In the genomic region with DNA sequence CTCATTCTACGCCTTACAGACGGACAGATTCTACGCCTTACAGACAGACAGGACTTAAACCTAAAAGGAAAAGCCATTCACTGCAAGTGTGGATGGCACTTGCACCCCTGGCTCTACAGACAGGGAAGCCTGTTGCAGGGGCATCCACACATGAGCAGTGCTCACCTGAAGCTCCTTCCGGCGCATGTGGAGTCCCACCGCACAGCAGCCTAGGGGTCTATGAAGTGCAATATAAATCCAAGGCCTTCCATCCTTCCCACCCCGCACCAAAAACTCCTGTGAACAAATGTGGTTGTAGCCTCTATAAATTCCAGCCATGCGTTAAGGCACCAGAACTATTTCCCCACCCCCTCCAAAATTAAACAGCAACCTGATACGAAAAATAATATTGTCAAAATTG, we compare ENCODE assay signal across 15 cellular contexts.
A peak's percentile ranks its signal among the peaks of the same experiment; 100 is the strongest.
DNase-seq lines count a peak whose midpoint lies in the region; ATAC-seq and TF ChIP-seq lines count a peak whose summit lies in the region.
"Had no signal": no experiment of that assay in that cellular context is flagged by ENCODE, and none has a peak within 500 bp of the region (broad histone marks: within the 10 kb centered on the region; RNA-seq: fewer than 3 reads in every experiment).

No MANE protein-coding gene starts in this region.

- no peak for ATAC-seq in activated CD8-positive, alpha-beta T cell treated with anti-CD3 and anti-CD28 coated beads for 36 hours
- no peak for ATAC-seq in activated CD8-positive, alpha-beta T cell treated with anti-CD3 and anti-CD28 coated beads, Interleukin-2, amount 10 ng/mL, durations not matched to agents 7 days and 5 days
- no peak for ATAC-seq in CD4-positive, CD25-positive, alpha-beta regulatory T cell (ENCODE audit: low read depth in 2 of 2)
- ATAC-seq in T-cell (replicated peaks in 1 of 4) (no peak), HG03108 (IDR thresholded peaks at IDR 0.05; ENCODE audit: unreplicated experiment) (no peak)
- no peak for ATAC-seq in naive thymus-derived CD4-positive, alpha-beta T cell
- ATAC-seq: Right ventricle myocardium inferior had no signal

- CTCF ChIA-PET in activated CD8-positive, alpha-beta T cell treated with anti-CD3 and anti-CD28 coated beads for 36 hours (lab: Charles Lee): interaction anchor here (1.1 to 3.2 kb wide), 4 partner anchors 13 to 437 kb away, joined by 3 to 35 read pairs (median 10); no protein-coding TSS in a partner anchor
- CTCF ChIA-PET in activated CD8-positive, alpha-beta T cell treated with anti-CD3 and anti-CD28 coated beads, Interleukin-2, amount 10 ng/mL, durations not matched to agents 7 days and 5 days (lab: Charles Lee): interaction anchor here (0.6 to 2.9 kb wide), 3 partner anchors 29 to 125 kb away, joined by 3 to 25 read pairs (median 13); no protein-coding TSS in a partner anchor
- CTCF ChIA-PET in T-cell (lab: Charles Lee): interaction anchor here (1.0 to 2.4 kb wide), 4 partner anchors 15 to 125 kb away, joined by 3 to 13 read pairs (median 9); no protein-coding TSS in a partner anchor
- CTCF ChIA-PET in naive thymus-derived CD4-positive, alpha-beta T cell (lab: Charles Lee): no interaction called here

- peaks cover 24% of the 10 kb centered on the region for H3K4me1 ChIP-seq in CD4-positive, CD25-positive, alpha-beta regulatory T cell (ENCODE audit: control insufficient read depth, insufficient read depth, low read length, poor library complexity, severe bottlenecking)
- H3K4me1 ChIP-seq in naive thymus-derived CD4-positive, alpha-beta T cell (ENCODE audit: control insufficient read depth in 2 of 2, insufficient read depth in 2 of 2, low read length in 2 of 2): peaks cover 3 to 22% of the 10 kb centered on the region in 2 donors

- no peak for TF ChIP-seq CTCF in activated CD8-positive, alpha-beta T cell treated with anti-CD3 and anti-CD28 coated beads for 36 hours (IDR thresholded peaks at IDR 0.05)

- peaks cover 76% of the 10 kb centered on the region for H3K36me3 ChIP-seq in CD4-positive, CD25-positive, alpha-beta regulatory T cell (ENCODE audit: control insufficient read depth, insufficient read depth, low read length)
- H3K36me3 ChIP-seq in naive thymus-derived CD4-positive, alpha-beta T cell (ENCODE audit: control insufficient read depth in 2 of 3, insufficient read depth in 3 of 3, low read length in 3 of 3): peaks cover 32 to 83% (median 38%) of the 10 kb centered on the region in 3 experiments

- no peak overlapping the region for H3K4me3 Mint-ChIP-seq in activated CD8-positive, alpha-beta T cell treated with anti-CD3 and anti-CD28 coated beads for 36 hours
- H3K4me3 Mint-ChIP-seq in activated CD8-positive, alpha-beta T cell treated with anti-CD3 and anti-CD28 coated beads, Interleukin-2, amount 10 ng/mL, durations not matched to agents 7 days and 5 days: no peak overlapping the region
- H3K4me3 Mint-ChIP-seq in CD4-positive, CD25-positive, alpha-beta regulatory T cell: peak overlapping the region in 2 of 4 donors; percentile 17 to 22
- H3K4me3 Mint-ChIP-seq in T-cell: no peak overlapping the region
- H3K4me3 Mint-ChIP-seq in naive thymus-derived CD4-positive, alpha-beta T cell: no peak overlapping the region

- DNase-seq in activated CD8-positive, alpha-beta T cell treated with anti-CD3 and anti-CD28 coated beads for 36 hours: no peak
- no peak for DNase-seq in activated CD8-positive, alpha-beta T cell treated with anti-CD3 and anti-CD28 coated beads, Interleukin-2, amount 10 ng/mL, durations not matched to agents 7 days and 5 days
- no peak for DNase-seq in CD4-positive, CD25-positive, alpha-beta regulatory T cell
- no peak for DNase-seq in T-cell
- no peak for DNase-seq in naive thymus-derived CD4-positive, alpha-beta T cell
- no peak for DNase-seq in stimulated activated CD4-positive, alpha-beta T cell treated with anti-CD3 and anti-CD28 coated beads, Interleukin-4, amount 100 ng/mL, for 24 hours
- DNase-seq: DMS79, IMR-90, NCI-H1417 treated with DMSO at 0.1 percent for 48 hours, NCI-H187 treated with DMSO at 0.1 percent for 48 hours, NCI-H2227 treated with DMSO at 0.1 percent for 48 hours, NCI-H510A treated with DMSO at 0.1 percent for 48 hours, NCI-H774 had no signal

- no peaks in the 10 kb centered on the region for H3K9me3 ChIP-seq in CD4-positive, CD25-positive, alpha-beta regulatory T cell (ENCODE audit: control insufficient read depth in 2 of 2, low read length in 2 of 2)
- H3K9me3 ChIP-seq in naive thymus-derived CD4-positive, alpha-beta T cell (ENCODE audit: control insufficient read depth in 2 of 3, low read length in 3 of 3): peaks cover 0 to 3% (median 0%) of the 10 kb centered on the region in 3 experiments

- POLR2A ChIA-PET in activated CD8-positive, alpha-beta T cell treated with anti-CD3 and anti-CD28 coated beads for 36 hours (lab: Charles Lee): no interaction called here
- POLR2A ChIA-PET in activated CD8-positive, alpha-beta T cell treated with anti-CD3 and anti-CD28 coated beads, Interleukin-2, amount 10 ng/mL, durations not matched to agents 7 days and 5 days (lab: Charles Lee): no interaction called here
- POLR2A ChIA-PET in T-cell (lab: Charles Lee): interaction anchor here in 1 of 2 donors (0.8 kb wide), 1 partner anchor 160 kb away, joined by 4 read pairs; no protein-coding TSS in a partner anchor
- POLR2A ChIA-PET in naive thymus-derived CD4-positive, alpha-beta T cell (lab: Charles Lee): no interaction called here

- peaks cover 13% of the 10 kb centered on the region for H3K4me1 Mint-ChIP-seq in activated CD8-positive, alpha-beta T cell treated with anti-CD3 and anti-CD28 coated beads for 36 hours (ENCODE audit: low read depth)
- peaks cover 9% of the 10 kb centered on the region for H3K4me1 Mint-ChIP-seq in activated CD8-positive, alpha-beta T cell treated with anti-CD3 and anti-CD28 coated beads, Interleukin-2, amount 10 ng/mL, durations not matched to agents 7 days and 5 days (ENCODE audit: low read depth)
- peaks cover 15 to 44% (median 31%) of the 10 kb centered on the region in 4 donors for H3K4me1 Mint-ChIP-seq in CD4-positive, CD25-positive, alpha-beta regulatory T cell
- H3K4me1 Mint-ChIP-seq in T-cell: peaks cover 11 to 27% (median 22%) of the 10 kb centered on the region in 3 donors
- peaks cover 5 to 20% (median 11%) of the 10 kb centered on the region in 7 donors for H3K4me1 Mint-ChIP-seq in naive thymus-derived CD4-positive, alpha-beta T cell

- H3K27ac Mint-ChIP-seq in activated CD8-positive, alpha-beta T cell treated with anti-CD3 and anti-CD28 coated beads for 36 hours: peak overlapping the region; percentile 30
- no peak overlapping the region for H3K27ac Mint-ChIP-seq in activated CD8-positive, alpha-beta T cell treated with anti-CD3 and anti-CD28 coated beads, Interleukin-2, amount 10 ng/mL, durations not matched to agents 7 days and 5 days
- peak overlapping the region in 2 of 3 donors; percentile 82 to 93 for H3K27ac Mint-ChIP-seq in CD4-positive, CD25-positive, alpha-beta regulatory T cell
- peak overlapping the region; percentile 33 to 50 for H3K27ac Mint-ChIP-seq in T-cell
- peak overlapping the region in 5 of 9 donors; percentile 6 to 53 (median 20) for H3K27ac Mint-ChIP-seq in naive thymus-derived CD4-positive, alpha-beta T cell

- no peaks in the 10 kb centered on the region for H3K27me3 ChIP-seq in CD4-positive, CD25-positive, alpha-beta regulatory T cell (ENCODE audit: control insufficient read depth, insufficient read depth, low read length)
- no peaks in the 10 kb centered on the region for H3K27me3 ChIP-seq in naive thymus-derived CD4-positive, alpha-beta T cell (ENCODE audit: control insufficient read depth in 2 of 2, insufficient read depth in 2 of 2, low read length in 2 of 2)

- H3K27ac ChIP-seq in CD4-positive, CD25-positive, alpha-beta regulatory T cell (ENCODE audit: insufficient read depth, low read length, poor library complexity, severe bottlenecking): no peak overlapping the region
- H3K27ac ChIP-seq in naive thymus-derived CD4-positive, alpha-beta T cell (ENCODE audit: low read depth, low read length): no peak overlapping the region

- H3K4me3 ChIP-seq in CD4-positive, CD25-positive, alpha-beta regulatory T cell (ENCODE audit: low read depth, low read length): no peak overlapping the region
- H3K4me3 ChIP-seq in naive thymus-derived CD4-positive, alpha-beta T cell (ENCODE audit: low read length): no peak overlapping the region

- H3K27me3 Mint-ChIP-seq in activated CD8-positive, alpha-beta T cell treated with anti-CD3 and anti-CD28 coated beads for 36 hours: no peaks in the 10 kb centered on the region
- no peaks in the 10 kb centered on the region for H3K27me3 Mint-ChIP-seq in activated CD8-positive, alpha-beta T cell treated with anti-CD3 and anti-CD28 coated beads, Interleukin-2, amount 10 ng/mL, durations not matched to agents 7 days and 5 days (ENCODE audit: low read depth)
- no peaks in the 10 kb centered on the region for H3K27me3 Mint-ChIP-seq in CD4-positive, CD25-positive, alpha-beta regulatory T cell
- no peaks in the 10 kb centered on the region for H3K27me3 Mint-ChIP-seq in T-cell
- no peaks in the 10 kb centered on the region for H3K27me3 Mint-ChIP-seq in naive thymus-derived CD4-positive, alpha-beta T cell

- peaks cover 88% of the 10 kb centered on the region for H3K36me3 Mint-ChIP-seq in activated CD8-positive, alpha-beta T cell treated with anti-CD3 and anti-CD28 coated beads for 36 hours (ENCODE audit: low read depth)
- peaks cover 73% of the 10 kb centered on the region for H3K36me3 Mint-ChIP-seq in activated CD8-positive, alpha-beta T cell treated with anti-CD3 and anti-CD28 coated beads, Interleukin-2, amount 10 ng/mL, durations not matched to agents 7 days and 5 days (ENCODE audit: low read depth)
- H3K36me3 Mint-ChIP-seq in CD4-positive, CD25-positive, alpha-beta regulatory T cell: peaks cover 71% of the 10 kb centered on the region
- H3K36me3 Mint-ChIP-seq in T-cell: peaks cover 84% of the 10 kb centered on the region
- peaks cover 23 to 96% (median 72%) of the 10 kb centered on the region in 5 donors for H3K36me3 Mint-ChIP-seq in naive thymus-derived CD4-positive, alpha-beta T cell

- intact Hi-C loops in activated CD8-positive, alpha-beta T cell treated with anti-CD3 and anti-CD28 coated beads for 36 hours (cut with micrococcal nuclease): no loop called here
- intact Hi-C loops in naive thymus-derived CD4-positive, alpha-beta T cell (cut with micrococcal nuclease): no loop called here

- no peaks in the 10 kb centered on the region for H3K9me3 Mint-ChIP-seq in activated CD8-positive, alpha-beta T cell treated with anti-CD3 and anti-CD28 coated beads for 36 hours
- H3K9me3 Mint-ChIP-seq in activated CD8-positive, alpha-beta T cell treated with anti-CD3 and anti-CD28 coated beads, Interleukin-2, amount 10 ng/mL, durations not matched to agents 7 days and 5 days (ENCODE audit: insufficient read depth): no peaks in the 10 kb centered on the region
- H3K9me3 Mint-ChIP-seq in CD4-positive, CD25-positive, alpha-beta regulatory T cell: no peaks in the 10 kb centered on the region
- no peaks in the 10 kb centered on the region for H3K9me3 Mint-ChIP-seq in T-cell
- H3K9me3 Mint-ChIP-seq in naive thymus-derived CD4-positive, alpha-beta T cell: peaks cover 0 to 22% (median 5%) of the 10 kb centered on the region in 11 donors
